In genomic region chr14:75927564-75928087, GRCh38 we compare ENCODE assay signal across 13 cellular contexts.
"Had no signal": no experiment of that assay in that cellular context is flagged by ENCODE, and none has a peak within 500 bp of the region (broad histone marks: within the 10 kb centered on the region; RNA-seq: fewer than 3 reads in every experiment).

No MANE protein-coding gene starts in this region.

- H3K27me3 ChIP-seq: foreskin keratinocyte, heart left ventricle, transverse colon had no signal

- H3K27ac ChIP-seq: foreskin keratinocyte, parathyroid adenoma, transverse colon had no signal

- ATAC-seq: foreskin keratinocyte, heart left ventricle, left lobe of liver had no signal

- H3K36me3 ChIP-seq: heart left ventricle, transverse colon had no signal

- H3K4me3 ChIP-seq: transverse colon had no signal

- H3K9me3 ChIP-seq: heart left ventricle, transverse colon had no signal

- DNase-seq: activated CD4-positive, alpha-beta T cell treated with anti-CD3 and anti-CD28 coated beads, Interleukin-2, amount 50 U/mL, for 4 hours; activated CD4-positive, CD25-positive, alpha-beta regulatory T cell treated with anti-CD3 and anti-CD28 coated beads, Interleukin-2, amount 50 U/mL, for 72 hours; activated gamma-delta T cell; activated naive CD8-positive, alpha-beta T cell treated with anti-CD3 and anti-CD28 coated beads for 36 hours; activated T-cell treated with anti-CD3 and anti-CD28 coated beads, Interleukin-2, amount 50 U/mL, for 48 hours; anterior cingulate cortex; effector CD4-positive, alpha-beta T cell; foreskin keratinocyte; heart left ventricle; small intestine; transverse colon had no signal
